ENCODE assay signal across 21 cellular contexts in the genomic region with DNA sequence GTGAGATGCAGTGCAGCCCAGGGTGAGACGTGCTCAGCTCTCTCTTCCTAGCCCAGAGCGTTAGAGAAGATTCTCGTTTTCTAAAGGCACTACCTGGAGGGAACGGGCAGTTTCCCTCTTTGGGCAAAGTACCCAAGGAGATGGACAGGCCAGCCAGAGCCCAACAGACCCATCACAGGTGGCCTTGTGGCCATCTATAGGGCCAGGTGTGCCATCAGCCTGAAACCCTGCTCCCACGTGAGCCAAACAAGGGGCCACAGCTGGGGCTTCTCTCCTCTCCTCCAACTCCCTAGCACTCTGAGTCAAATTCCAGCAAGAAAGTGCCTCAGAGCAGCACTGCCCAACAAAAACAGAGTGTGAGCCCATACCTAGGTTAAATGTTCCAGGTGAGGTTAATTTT. TPM values are rescaled to one million over a fixed set of nuclear protein-coding genes. Genes with fewer than 3 reads are reported as not detected.
DNase-seq lines count a peak whose midpoint lies in the region; TF ChIP-seq lines count a peak whose summit lies in the region.
"Had no signal": no experiment of that assay in that cellular context is flagged by ENCODE, and none has a peak within 500 bp of the region (broad histone marks: within the 10 kb centered on the region; RNA-seq: fewer than 3 reads in every experiment).

No MANE protein-coding gene starts in this region.

- no peak overlapping the region for H2AFZ ChIP-seq in MM.1S (ENCODE audit: low read length)

- no peaks in the 10 kb centered on the region for H3K9me2 ChIP-seq in MM.1S (replicated peaks; ENCODE audit: insufficient read depth, low read length)

- peak overlapping the region in 9 of 11 experiments; percentile 2 to 60 (median 56); a peak in 13 of 22 replicates for H3K9ac ChIP-seq in BLaER1 treated with 17β-estradiol and CSF1 and Interleukin-3, amounts not matched to agents 10 nM and 100 nM
- peak overlapping the region; percentile 62; the same call in 1 of the 2 replicates for H3K9ac ChIP-seq in MM.1S (ENCODE audit: low read length)

- no peaks in the 10 kb centered on the region for H3K27me3 ChIP-seq in BLaER1 treated with 17β-estradiol and CSF1 and Interleukin-3, amounts not matched to agents 10 nM and 100 nM
- no peaks in the 10 kb centered on the region for H3K27me3 ChIP-seq in MM.1S (replicated peaks; ENCODE audit: insufficient read depth, low read length)
- H3K27me3 ChIP-seq: MG63, SJSA1 had no signal

- TF ChIP-seq CTCF in MM.1S (IDR thresholded peaks at IDR 0.05; ENCODE audit: low read length), result no peak

- no peak overlapping the region for H3K4me3 ChIP-seq in BLaER1 treated with 17β-estradiol and CSF1 and Interleukin-3, amounts not matched to agents 10 nM and 100 nM
- H3K4me3 ChIP-seq in MM.1S (ENCODE audit: low read length), result peak overlapping the region; percentile 19
- H3K4me3 ChIP-seq: GM12878, MG63, SJSA1 had no signal

- H3K27ac ChIP-seq in BLaER1 treated with 17β-estradiol and CSF1 and Interleukin-3, amounts not matched to agents 10 nM and 100 nM, result peak overlapping the region in 10 of 11 experiments; percentile 24 to 99 (median 82); a peak in 17 of 22 replicates
- H3K27ac ChIP-seq in MM.1S (ENCODE audit: low read length), result peak overlapping the region; percentile 97
- peak overlapping the region; percentile 3 for H3K27ac ChIP-seq in angular gyrus (ENCODE audit: low read depth, low read length)
- H3K27ac ChIP-seq: SJSA1 had no signal

- peaks cover 21 to 76% (median 35%) of the 10 kb centered on the region in 11 experiments; a peak in 20 of 22 replicates for H3K36me3 ChIP-seq in BLaER1 treated with 17β-estradiol and CSF1 and Interleukin-3, amounts not matched to agents 10 nM and 100 nM
- H3K36me3 ChIP-seq in MM.1S (replicated peaks; ENCODE audit: insufficient read depth, low read length), result no peaks in the 10 kb centered on the region
- H3K36me3 ChIP-seq: MG63, SJSA1 had no signal

- peaks cover 99 to 100% (median 100%) of the 10 kb centered on the region in 10 experiments for H3K4me1 ChIP-seq in BLaER1 treated with 17β-estradiol and CSF1 and Interleukin-3, amounts not matched to agents 10 nM and 100 nM
- peaks cover 98% of the 10 kb centered on the region for H3K4me1 ChIP-seq in MM.1S (ENCODE audit: low read length)
- H3K4me1 ChIP-seq: SJSA1 had no signal

- peaks cover 85% of the 10 kb centered on the region for H3K79me2 ChIP-seq in MM.1S (ENCODE audit: low read length)

- H3K4me2 ChIP-seq in BLaER1 treated with 17β-estradiol and CSF1 and Interleukin-3, amounts not matched to agents 10 nM and 100 nM, result peak overlapping the region; percentile 84 to 100 (median 96)
- peak overlapping the region; percentile 82 for H3K4me2 ChIP-seq in MM.1S (ENCODE audit: low read depth, low read length)

- DNase-seq in MM.1S, result peak; percentile 21
- peak; percentile 63 for DNase-seq in posterior vena cava (ENCODE audit: low spot score)
- no peak for DNase-seq in C1 segment of cervical spinal cord (lab: John Stamatoyannopoulos, UW)
- DNase-seq in stimulated activated CD4-positive, alpha-beta T cell treated with anti-CD3 and anti-CD28 coated beads, Interleukin-2, amount 100 ng/mL, for 48 hours, result no peak
- DNase-seq in NCI-H345 treated with DMSO at 0.1 percent for 48 hours (lab: John Stamatoyannopoulos, UW; ENCODE audit: unreplicated experiment), result no peak
- DNase-seq: CD4-positive, alpha-beta T cell; COR-L47; DMS79; GOT3; MG63; NCI-H1092 treated with DMSO at 0.1 percent for 48 hours; NCI-H146; NCI-H2029; NCI-H226; NCI-H524; NCI-H774; OCI-M1 had no signal

- peaks cover 5 to 100% (median 74%) of the 10 kb centered on the region in 11 experiments; a peak in 20 of 22 replicates for H4K20me1 ChIP-seq in BLaER1 treated with 17β-estradiol and CSF1 and Interleukin-3, amounts not matched to agents 10 nM and 100 nM
- H4K20me1 ChIP-seq in MM.1S (ENCODE audit: insufficient read depth, low read length), result no peaks in the 10 kb centered on the region

- H3K9me3 ChIP-seq in BLaER1 treated with 17β-estradiol and CSF1 and Interleukin-3, amounts not matched to agents 10 nM and 100 nM (replicated peaks in 1 of 11), result no peaks in the 10 kb centered on the region
- no peaks in the 10 kb centered on the region for H3K9me3 ChIP-seq in MM.1S (replicated peaks; ENCODE audit: insufficient read depth, low read length)
- H3K9me3 ChIP-seq: MG63, SJSA1 had no signal

- intact Hi-C loops in posterior vena cava (cut with DNase I), result no loop called here

- H3F3A ChIP-seq in MM.1S (ENCODE audit: insufficient read depth, low read length), result peaks cover 100% of the 10 kb centered on the region

RNA-seq across cellular contexts. Expression of a gene that starts 22.3 kb away (rescaled TPM):
- total RNA-seq in posterior vena cava, result 10 to 100 TPM; 25.8 to 30.1 TPM

Comparison
In these comparisons a context has a peak if more than half of its experiments do, and no peak if none do; other contexts are left out.
1. H3K27ac ChIP-seq: peak in every context shown above with its lines; median percentile 97 in MM.1S; 82 in BLaER1 treated with 17β-estradiol and CSF1 and Interleukin-3, amounts not matched to agents 10 nM and 100 nM; 3 in angular gyrus.
2. DNase-seq: peak in MM.1S (single experiment) and posterior vena cava (single experiment); none in C1 segment of cervical spinal cord (0 of 14), stimulated activated CD4-positive, alpha-beta T cell treated with anti-CD3 and anti-CD28 coated beads, Interleukin-2, amount 100 ng/mL, for 48 hours (0 of 2) and NCI-H345 treated with DMSO at 0.1 percent for 48 hours (single experiment).